9 cellular contexts compared by ENCODE assay signal in the genomic region with DNA sequence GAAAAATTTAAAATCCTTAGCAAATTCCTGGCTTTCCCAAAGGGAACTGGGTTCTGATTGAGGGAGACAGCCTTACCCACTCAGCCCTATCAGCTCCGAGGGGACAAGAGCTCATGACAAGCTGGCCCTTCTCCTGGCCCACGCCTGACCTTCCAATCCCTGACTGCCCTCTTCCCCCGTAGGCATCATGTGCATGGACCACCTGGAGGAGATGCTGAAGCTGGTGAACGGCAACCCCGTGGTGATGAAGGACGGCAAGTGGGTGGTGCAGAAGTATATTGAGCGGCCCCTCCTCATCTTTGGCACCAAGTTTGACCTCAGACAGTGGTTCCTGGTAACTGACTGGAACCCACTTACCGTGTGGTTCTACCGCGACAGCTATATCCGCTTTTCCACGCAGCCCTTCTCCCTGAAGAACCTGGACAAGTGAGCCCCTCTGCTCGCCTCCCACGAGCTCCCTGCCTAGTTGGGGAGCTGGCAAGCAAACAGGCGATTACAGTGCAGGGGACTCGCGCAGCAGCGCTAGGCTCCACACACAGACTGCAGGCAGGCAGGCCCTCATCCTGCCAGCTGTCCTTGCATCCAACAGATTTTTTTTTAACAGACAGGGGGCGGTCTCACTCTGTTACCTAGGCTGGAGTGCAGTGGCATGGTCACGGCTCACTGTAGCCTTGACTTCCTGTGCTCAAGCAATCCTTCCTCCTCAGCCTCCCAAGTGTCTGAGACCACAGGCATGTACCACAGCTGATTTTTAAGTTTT. TPM values are rescaled to one million over a fixed set of nuclear protein-coding genes. Genes with fewer than 3 reads are reported as not detected.
DNase-seq lines count a peak whose midpoint lies in the region; TF ChIP-seq lines count a peak whose summit lies in the region.
"Had no signal": no experiment of that assay in that cellular context is flagged by ENCODE, and none has a peak within 500 bp of the region (broad histone marks: within the 10 kb centered on the region; RNA-seq: fewer than 3 reads in every experiment).

No MANE protein-coding gene starts in this region.

- TF ChIP-seq CTCF in Caco-2 (IDR thresholded peaks at IDR 0.05; ENCODE audit: insufficient read depth in 1 of 2, low read depth in 1 of 2, low read length in 1 of 2, severe bottlenecking in 1 of 2, unreplicated experiment in 1 of 2) = peak; percentile 8 to 31
- TF ChIP-seq CTCF in ascending aorta (IDR thresholded peaks at IDR 0.05) = peak in 1 of 3 experiments; percentile 13

- BruUV-seq in Caco-2 (replicated peaks; lab: Mats Ljungman, UMichigan) = no TSS peak

- H3K36me3 ChIP-seq in Caco-2 (ENCODE audit: control insufficient read depth, insufficient read depth, low read length) (no peaks in the 10 kb centered on the region), ascending aorta (peaks cover 14 to 34% of the 10 kb centered on the region in 2 donors)

- CTCF ChIA-PET in Caco-2 (lab: Charles Lee) = interaction anchor here (0.8 to 1.4 kb wide), 3 partner anchors 34 to 120 kb away, joined by 3 to 7 read pairs (median 4); no protein-coding TSS in a partner anchor
- CTCF ChIA-PET in activated CD4-positive, alpha-beta memory T cell treated with anti-CD3 and anti-CD28 coated beads, Interleukin-2, amount 10 ng/mL, durations not matched to agents 7 days and 5 days (lab: Charles Lee) = interaction anchor here (0.5 to 2.8 kb wide), 13 partner anchors 12 to 462 kb away, joined by 3 to 14 read pairs (median 3); a partner anchor contains a TSS

- H3K4me3 ChIP-seq in Caco-2 (ENCODE audit: low read depth, low read length) = no peak overlapping the region
- no peak overlapping the region for H3K4me3 ChIP-seq in ascending aorta

- H3K4me1 ChIP-seq in Caco-2 (no peaks in the 10 kb centered on the region), ascending aorta (no peaks in the 10 kb centered on the region)

- no peak overlapping the region for H3K27ac Mint-ChIP-seq in Caco-2 (ENCODE audit: unreplicated experiment)
- no peak overlapping the region for H3K27ac Mint-ChIP-seq in activated CD4-positive, alpha-beta memory T cell treated with anti-CD3 and anti-CD28 coated beads, Interleukin-2, amount 10 ng/mL, durations not matched to agents 7 days and 5 days

- DNase-seq in Caco-2 (peak in 1 of 2 experiments; percentile 64), HuH-7.5 (ENCODE audit: low spot score) (peak; percentile 71), kidney tubule cell (ENCODE audit: low spot score) (peak; percentile 43), cerebellum (ENCODE audit: low spot score) (no peak), NCI-H774 (lab: John Stamatoyannopoulos, UW) (no peak), ascending aorta (ENCODE audit: low spot score in 2 of 2) (no peak), NCI-H1048 (lab: John Stamatoyannopoulos, UW) (no peak)
- peak; percentile 35 for DNase-seq in activated CD4-positive, alpha-beta memory T cell treated with anti-CD3 and anti-CD28 coated beads, Interleukin-2, amount 10 ng/mL, durations not matched to agents 7 days and 5 days
- DNase-seq: central memory CD4-positive, alpha-beta T cell had no signal

- H3K9me3 Mint-ChIP-seq in Caco-2 (ENCODE audit: unreplicated experiment) = no peaks in the 10 kb centered on the region
- no peaks in the 10 kb centered on the region for H3K9me3 Mint-ChIP-seq in activated CD4-positive, alpha-beta memory T cell treated with anti-CD3 and anti-CD28 coated beads, Interleukin-2, amount 10 ng/mL, durations not matched to agents 7 days and 5 days

- H3K9me3 ChIP-seq in Caco-2 (no peaks in the 10 kb centered on the region), ascending aorta (no peaks in the 10 kb centered on the region)

- no peak overlapping the region for H3K27ac ChIP-seq in ascending aorta

- peaks cover 6% of the 10 kb centered on the region for H3K36me3 Mint-ChIP-seq in Caco-2 (ENCODE audit: insufficient read depth, unreplicated experiment)
- peaks cover 28% of the 10 kb centered on the region for H3K36me3 Mint-ChIP-seq in activated CD4-positive, alpha-beta memory T cell treated with anti-CD3 and anti-CD28 coated beads, Interleukin-2, amount 10 ng/mL, durations not matched to agents 7 days and 5 days (ENCODE audit: low read depth)

- intact Hi-C loops in Caco-2 (cut with micrococcal nuclease; ENCODE audit: unreplicated experiment) = loop anchor here (5.0 kb wide), 1 partner anchor 105 kb away; a partner anchor contains a TSS
- intact Hi-C loops in ascending aorta (cut with DNase I) = no loop called here

- no peaks in the 10 kb centered on the region for H3K27me3 ChIP-seq in Caco-2 (replicated peaks; ENCODE audit: control insufficient read depth, insufficient read depth, low read length)
- no peaks in the 10 kb centered on the region for H3K27me3 ChIP-seq in ascending aorta

- no peaks in the 10 kb centered on the region for H3K4me1 Mint-ChIP-seq in Caco-2 (ENCODE audit: low read depth, unreplicated experiment)
- H3K4me1 Mint-ChIP-seq in activated CD4-positive, alpha-beta memory T cell treated with anti-CD3 and anti-CD28 coated beads, Interleukin-2, amount 10 ng/mL, durations not matched to agents 7 days and 5 days = peaks cover 3% of the 10 kb centered on the region

- POLR2A ChIA-PET in Caco-2 (lab: Charles Lee) = interaction anchor here (0.6 kb wide), 1 partner anchor 15 kb away, joined by 3 read pairs; no protein-coding TSS in a partner anchor
- POLR2A ChIA-PET in activated CD4-positive, alpha-beta memory T cell treated with anti-CD3 and anti-CD28 coated beads, Interleukin-2, amount 10 ng/mL, durations not matched to agents 7 days and 5 days (lab: Charles Lee) = interaction anchor here (1.1 kb wide), 1 partner anchor 96 kb away, joined by 4 read pairs; a partner anchor contains a TSS

- H3K4me3 Mint-ChIP-seq in Caco-2 (ENCODE audit: unreplicated experiment) = no peak overlapping the region
- no peak overlapping the region for H3K4me3 Mint-ChIP-seq in activated CD4-positive, alpha-beta memory T cell treated with anti-CD3 and anti-CD28 coated beads, Interleukin-2, amount 10 ng/mL, durations not matched to agents 7 days and 5 days

- no peaks in the 10 kb centered on the region for H3K27me3 Mint-ChIP-seq in Caco-2 (ENCODE audit: insufficient read depth, unreplicated experiment)
- H3K27me3 Mint-ChIP-seq in activated CD4-positive, alpha-beta memory T cell treated with anti-CD3 and anti-CD28 coated beads, Interleukin-2, amount 10 ng/mL, durations not matched to agents 7 days and 5 days = no peaks in the 10 kb centered on the region

RNA-seq across cellular contexts. Expression of a gene that starts 16.8 kb away (rescaled TPM):
- 54.8 and 61.8 TPM in 2 replicates for total RNA-seq in Caco-2 (2022)
- 10 to 100 TPM; 51.5 to 53.6 TPM for total RNA-seq in activated CD4-positive, alpha-beta memory T cell treated with anti-CD3 and anti-CD28 coated beads, Interleukin-2, amount 10 ng/mL, durations not matched to agents 7 days and 5 days
- total RNA-seq in cerebellum = 23.6 TPM
- total RNA-seq in ascending aorta = 30.7 TPM

RNA-seq across cellular contexts. Expression of a gene that starts 16.9 kb away (rescaled TPM):
- total RNA-seq in Caco-2 (2022) (10.3 and 13.3 TPM in 2 replicates), cerebellum (29.8 TPM), ascending aorta (47.0 TPM)
- 10 to 100 TPM; 50.8 to 59.0 TPM for total RNA-seq in activated CD4-positive, alpha-beta memory T cell treated with anti-CD3 and anti-CD28 coated beads, Interleukin-2, amount 10 ng/mL, durations not matched to agents 7 days and 5 days

RNA-seq across cellular contexts. Expression of a gene that starts 34.1 kb away (rescaled TPM):
- 158 and 160 TPM in 2 replicates for total RNA-seq in Caco-2 (2022)
- 100 to 1,000 TPM; 255 to 266 TPM for total RNA-seq in activated CD4-positive, alpha-beta memory T cell treated with anti-CD3 and anti-CD28 coated beads, Interleukin-2, amount 10 ng/mL, durations not matched to agents 7 days and 5 days
- total RNA-seq in cerebellum = 68.0 TPM
- 160 TPM for total RNA-seq in ascending aorta

RNA-seq across cellular contexts. Expression of a gene that starts 34.7 kb away (rescaled TPM):
- total RNA-seq in Caco-2 (2022) (49.2 and 49.6 TPM in 2 replicates), cerebellum (21.4 TPM), ascending aorta (106 TPM)
- 10 to 100 TPM; 88.1 to 88.3 TPM for total RNA-seq in activated CD4-positive, alpha-beta memory T cell treated with anti-CD3 and anti-CD28 coated beads, Interleukin-2, amount 10 ng/mL, durations not matched to agents 7 days and 5 days

RNA-seq across cellular contexts. Expression of a gene that starts 53.1 kb away (rescaled TPM):
- total RNA-seq in Caco-2 (2022) (1.9 and 3.8 TPM in 2 replicates), cerebellum (not detected), ascending aorta (29.9 TPM)
- total RNA-seq in activated CD4-positive, alpha-beta memory T cell treated with anti-CD3 and anti-CD28 coated beads, Interleukin-2, amount 10 ng/mL, durations not matched to agents 7 days and 5 days = not detected

Comparison
In these comparisons a context has a peak if more than half of its experiments do, and no peak if none do; other contexts are left out.
1. DNase-seq: peak in HuH-7.5 (single experiment), activated CD4-positive, alpha-beta memory T cell treated with anti-CD3 and anti-CD28 coated beads, Interleukin-2, amount 10 ng/mL, durations not matched to agents 7 days and 5 days (single experiment) and kidney tubule cell (single experiment); none in cerebellum (single experiment), NCI-H774 (single experiment), ascending aorta (0 of 2) and NCI-H1048 (single experiment).